In the genomic region with DNA sequence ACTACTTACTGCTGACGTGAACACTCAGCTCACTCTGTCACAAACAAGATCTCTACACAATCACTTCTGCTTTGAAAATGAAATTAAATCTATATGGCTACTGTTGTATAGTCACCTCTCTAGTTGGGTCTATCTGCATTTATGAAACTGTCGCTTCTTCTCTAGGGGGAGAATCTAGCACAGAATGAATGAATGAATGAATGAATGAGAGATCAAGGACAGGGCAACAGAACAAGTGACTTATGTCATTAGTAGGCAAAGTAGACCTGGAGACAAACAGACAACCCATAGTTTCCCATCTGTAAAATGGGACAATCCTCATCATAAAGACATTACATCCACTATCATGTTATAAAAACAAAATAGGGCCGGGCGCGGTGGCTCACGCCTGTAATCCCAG, we compare ENCODE assay signal across 17 cellular contexts.
"Had no signal": no experiment of that assay in that cellular context is flagged by ENCODE, and none has a peak within 500 bp of the region (broad histone marks: within the 10 kb centered on the region; RNA-seq: fewer than 3 reads in every experiment).

No MANE protein-coding gene starts in this region.

- H3K9me3 ChIP-seq: gastroesophageal sphincter, mucosa of descending colon, pancreas, sigmoid colon, upper lobe of left lung had no signal

- H3K27me3 Mint-ChIP-seq: activated naive CD8-positive, alpha-beta T cell treated with anti-CD3 and anti-CD28 coated beads for 36 hours; stimulated activated naive CD8-positive, alpha-beta T cell treated with anti-CD3 and anti-CD28 coated beads, Interleukin-15, amount 100 ng/mL, for 72 hours had no signal

- H3K36me3 ChIP-seq: brain microvascular endothelial cell, gastroesophageal sphincter, pancreas, sigmoid colon, upper lobe of left lung had no signal

- FAIRE-seq: keratinocyte, pancreas had no signal

- H3K36me3 Mint-ChIP-seq: activated naive CD8-positive, alpha-beta T cell treated with anti-CD3 and anti-CD28 coated beads for 36 hours had no signal

- H3K27ac Mint-ChIP-seq: activated naive CD8-positive, alpha-beta T cell treated with anti-CD3 and anti-CD28 coated beads for 36 hours; memory B cell; stimulated activated naive CD8-positive, alpha-beta T cell treated with anti-CD3 and anti-CD28 coated beads, Interleukin-15, amount 100 ng/mL, for 72 hours had no signal

- H3K4me3 ChIP-seq: gastroesophageal sphincter, mucosa of descending colon, pancreas, sigmoid colon, upper lobe of left lung had no signal

- DNase-seq: activated CD4-positive, alpha-beta T cell treated with anti-CD3 and anti-CD28 coated beads, Interleukin-2, amount 50 U/mL, for 1 hour; activated CD8-positive, alpha-beta memory T cell treated with anti-CD3 and anti-CD28 coated beads for 24 hours; activated naive CD8-positive, alpha-beta T cell treated with anti-CD3 and anti-CD28 coated beads for 36 hours; brain microvascular endothelial cell; cortex of kidney; left ventricle myocardium superior; mucosa of descending colon; naive thymus-derived CD4-positive, alpha-beta T cell; sigmoid colon; stimulated activated CD4-positive, alpha-beta T cell treated with anti-CD3 and anti-CD28 coated beads, Interleukin-1b, Interleukin-23, amount 100 ng/mL, for 48 hours; stimulated activated naive CD8-positive, alpha-beta T cell treated with anti-CD3 and anti-CD28 coated beads, Interleukin-15, amount 100 ng/mL, for 72 hours had no signal

- H3K27me3 ChIP-seq: brain microvascular endothelial cell, gastroesophageal sphincter, pancreas, sigmoid colon had no signal

- H3K4me3 Mint-ChIP-seq: activated naive CD8-positive, alpha-beta T cell treated with anti-CD3 and anti-CD28 coated beads for 36 hours; memory B cell had no signal

- ATAC-seq: activated CD4-positive, CD25-positive, alpha-beta regulatory T cell treated with anti-CD3 and anti-CD28 coated beads, Interleukin-2, amount 50 U/mL, for 24 hours; gastroesophageal sphincter; left ventricle myocardium superior; mucosa of descending colon; naive thymus-derived CD4-positive, alpha-beta T cell; stimulated activated naive CD8-positive, alpha-beta T cell treated with anti-CD3 and anti-CD28 coated beads, Interleukin-15, amount 100 ng/mL, for 72 hours had no signal

- H3K27ac ChIP-seq: brain microvascular endothelial cell, gastroesophageal sphincter, pancreas, sigmoid colon had no signal

- H3K9me3 Mint-ChIP-seq: activated naive CD8-positive, alpha-beta T cell treated with anti-CD3 and anti-CD28 coated beads for 36 hours; memory B cell; stimulated activated naive CD8-positive, alpha-beta T cell treated with anti-CD3 and anti-CD28 coated beads, Interleukin-15, amount 100 ng/mL, for 72 hours had no signal
